In the genomic region with DNA sequence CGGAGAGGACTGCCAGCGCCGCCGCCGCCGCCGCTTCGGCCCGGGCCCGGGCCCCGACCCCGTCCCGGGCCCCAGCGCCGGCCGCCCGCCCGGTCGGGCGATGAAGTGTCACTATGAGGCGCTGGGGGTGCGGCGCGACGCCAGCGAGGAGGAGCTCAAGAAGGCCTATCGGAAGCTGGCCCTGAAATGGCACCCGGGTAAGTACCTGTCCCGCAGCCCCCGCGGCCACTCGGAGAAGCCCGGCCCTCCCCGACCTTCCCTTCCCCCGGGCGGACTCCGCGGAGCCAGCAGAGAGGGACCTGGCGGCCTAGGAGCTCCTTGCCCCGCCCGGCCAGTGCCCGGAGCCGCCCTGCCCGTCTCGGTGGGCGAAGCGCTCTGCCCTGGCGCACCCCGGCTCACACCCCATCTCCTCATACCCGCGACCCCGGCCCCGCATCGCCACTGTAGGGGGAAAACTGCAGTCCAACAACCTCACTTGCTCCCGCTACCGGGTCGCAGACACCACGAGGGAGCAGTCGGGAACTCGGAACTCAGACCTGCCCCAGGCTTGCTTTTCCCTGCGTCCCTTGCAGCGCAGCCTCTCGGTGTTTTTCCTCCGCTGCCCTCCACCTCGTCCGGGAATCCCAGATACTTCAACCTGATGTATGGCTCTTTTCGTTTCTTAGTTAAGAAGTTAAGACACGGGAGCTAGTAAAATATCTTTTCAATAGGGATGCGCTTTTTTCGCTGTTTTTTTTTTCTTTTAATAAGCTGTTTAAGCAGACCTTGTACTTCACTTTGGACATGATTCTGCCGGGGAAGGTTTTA, we compare ENCODE assay signal across 8 cellular contexts.
A peak's percentile ranks its signal among the peaks of the same experiment; 100 is the strongest.
DNase-seq lines count a peak whose midpoint lies in the region; ATAC-seq and TF ChIP-seq lines count a peak whose summit lies in the region.

No MANE protein-coding gene starts in this region.

- peak overlapping the region; percentile 71 to 97 (median 88) for H3K27ac Mint-ChIP-seq in nephron
- peak overlapping the region; percentile 94 for H3K27ac Mint-ChIP-seq in stimulated activated naive CD8-positive, alpha-beta T cell treated with anti-CD3 and anti-CD28 coated beads, Interleukin-15, Interleukin-2, amounts not matched to agents 100 ng/mL and 50 ng/mL, for 24 hours

- POLR2A ChIA-PET in RWPE1 (lab: Yijun Ruan, JAX; ENCODE audit: low non-redundant PET) = interaction anchor here (0.7 to 1.7 kb wide), 3 partner anchors 12 to 336 kb away, joined by 3 to 6 read pairs (median 4); partner anchors contain the start of genes BRIX1 and RAD1

- H3K9ac ChIP-seq in KMS-11 = peak overlapping the region; percentile 87

- no peaks in the 10 kb centered on the region; the same call in 1 of the 2 replicates for H4K20me1 ChIP-seq in KMS-11 (ENCODE audit: insufficient read depth)

- CTCF ChIA-PET in RWPE1 (lab: Yijun Ruan, JAX) = interaction anchor here (0.6 to 0.7 kb wide), 3 partner anchors 49 to 454 kb away, joined by 3 to 4 read pairs (median 3); no protein-coding TSS in a partner anchor

- TF ChIP-seq CTCF in KMS-11 (conservative IDR thresholded peaks at IDR 0.05; ENCODE audit: low read depth, low read length) (no peak), RWPE1 (conservative IDR thresholded peaks at IDR 0.05; ENCODE audit: low read depth) (no peak), fibroblast of pulmonary artery (IDR thresholded peaks at IDR 0.05; ENCODE audit: low read length, missing control alignments) (no peak), nephron (IDR thresholded peaks at IDR 0.05; ENCODE audit: unreplicated experiment in 3 of 3) (no peak)

- peak overlapping the region; percentile 94 to 98 (median 96) for H3K4me3 Mint-ChIP-seq in nephron
- peak overlapping the region; percentile 91 for H3K4me3 Mint-ChIP-seq in stimulated activated naive CD8-positive, alpha-beta T cell treated with anti-CD3 and anti-CD28 coated beads, Interleukin-15, Interleukin-2, amounts not matched to agents 100 ng/mL and 50 ng/mL, for 24 hours

- no peaks in the 10 kb centered on the region for H3K27me3 ChIP-seq in KMS-11 (ENCODE audit: insufficient read depth, low read depth)

- peaks cover 24% of the 10 kb centered on the region for H3K4me1 Mint-ChIP-seq in nephron
- H3K4me1 Mint-ChIP-seq in stimulated activated naive CD8-positive, alpha-beta T cell treated with anti-CD3 and anti-CD28 coated beads, Interleukin-15, Interleukin-2, amounts not matched to agents 100 ng/mL and 50 ng/mL, for 24 hours (ENCODE audit: low read depth) = peaks cover 44% of the 10 kb centered on the region

- peaks cover 50% of the 10 kb centered on the region for H3K79me2 ChIP-seq in KMS-11 (ENCODE audit: insufficient read depth, low read depth)

- no peak overlapping the region for H3K4me3 ChIP-seq in KMS-11 (IDR thresholded peaks at IDR 0.05; ENCODE audit: insufficient read depth, low read depth, low read length)
- peak overlapping the region; percentile 73 for H3K4me3 ChIP-seq in fibroblast of pulmonary artery (replicated peaks; ENCODE audit: low read depth, low read length)

- peak; percentile 73 for ATAC-seq in GM21825 (IDR thresholded peaks at IDR 0.05; ENCODE audit: unreplicated experiment)

- H3K9me3 Mint-ChIP-seq in nephron = no peaks in the 10 kb centered on the region
- no peaks in the 10 kb centered on the region for H3K9me3 Mint-ChIP-seq in stimulated activated naive CD8-positive, alpha-beta T cell treated with anti-CD3 and anti-CD28 coated beads, Interleukin-15, Interleukin-2, amounts not matched to agents 100 ng/mL and 50 ng/mL, for 24 hours

- H3K4me2 ChIP-seq in KMS-11 = peak overlapping the region; percentile 82

- peaks cover 31% of the 10 kb centered on the region for H3K36me3 Mint-ChIP-seq in nephron (ENCODE audit: low read depth)
- peaks cover 51% of the 10 kb centered on the region for H3K36me3 Mint-ChIP-seq in stimulated activated naive CD8-positive, alpha-beta T cell treated with anti-CD3 and anti-CD28 coated beads, Interleukin-15, Interleukin-2, amounts not matched to agents 100 ng/mL and 50 ng/mL, for 24 hours (ENCODE audit: low read depth)

- no peaks in the 10 kb centered on the region for H3K27me3 Mint-ChIP-seq in nephron (ENCODE audit: low read depth)
- no peaks in the 10 kb centered on the region for H3K27me3 Mint-ChIP-seq in stimulated activated naive CD8-positive, alpha-beta T cell treated with anti-CD3 and anti-CD28 coated beads, Interleukin-15, Interleukin-2, amounts not matched to agents 100 ng/mL and 50 ng/mL, for 24 hours

- H3K27ac ChIP-seq in KMS-11 (peak overlapping the region; percentile 75), RWPE1 (peak overlapping the region; percentile 95)

- peaks cover 18% of the 10 kb centered on the region for H3K4me1 ChIP-seq in KMS-11 (ENCODE audit: low read depth, poor library complexity, severe bottlenecking)

- peak overlapping the region; percentile 85; the same call in 1 of the 2 replicates for H2AFZ ChIP-seq in KMS-11 (ENCODE audit: low read depth)

- H3K36me3 ChIP-seq in KMS-11 (ENCODE audit: insufficient read depth) = peaks cover 8% of the 10 kb centered on the region; the same call in 1 of the 2 replicates

- DNase-seq in EH (ENCODE audit: low read depth) (peak; percentile 84), RWPE1 (ENCODE audit: low spot score) (peak; percentile 64), fibroblast of pulmonary artery (ENCODE audit: low read depth) (peak; percentile 81)
- peak; percentile 74 for DNase-seq in activated T-helper 9 cell treated with anti-CD3 and anti-CD28 coated beads, Interleukin-2, amount 50 U/mL, for 16 hours (ENCODE audit: low read depth)
